Comparison of ENCODE assay signal across 20 cellular contexts in the genomic region with DNA sequence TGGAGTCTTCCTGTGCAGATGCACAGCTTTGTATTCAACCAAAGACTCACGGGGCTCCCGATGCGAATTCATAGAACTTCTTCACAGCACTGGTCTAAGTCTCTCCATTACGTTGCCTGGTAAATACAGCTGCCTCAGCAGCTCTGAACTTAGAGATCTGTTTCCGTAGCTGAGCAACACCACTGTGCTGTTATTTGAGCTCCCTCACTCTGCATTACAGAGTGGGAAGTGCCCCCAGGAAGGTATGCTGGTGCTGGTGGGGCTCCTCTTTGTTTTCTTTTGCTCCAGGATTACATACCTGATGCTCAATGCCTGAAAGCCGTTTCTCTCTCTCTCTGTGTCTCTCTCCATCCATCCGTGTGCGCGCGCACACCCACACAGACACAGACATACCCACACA.
"Had no signal": no experiment of that assay in that cellular context is flagged by ENCODE, and none has a peak within 500 bp of the region (broad histone marks: within the 10 kb centered on the region; RNA-seq: fewer than 3 reads in every experiment).

No MANE protein-coding gene starts in this region.

- H3K27ac ChIP-seq: foreskin keratinocyte, lower lobe of right lung, pancreas, psoas muscle, right atrium auricular region, upper lobe of left lung, VCaP had no signal

- H3K4me1 ChIP-seq: foreskin keratinocyte, lower lobe of right lung, pancreas, psoas muscle, right atrium auricular region, upper lobe of left lung had no signal

- ATAC-seq: foreskin keratinocyte; left lobe of liver; lower lobe of right lung; natural killer cell; pancreas; psoas muscle; stimulated activated naive CD8-positive, alpha-beta T cell treated with anti-CD3 and anti-CD28 coated beads, Interleukin-15, Interleukin-2, amounts not matched to agents 100 U/mL and 50 U/mL, for 24 hours had no signal

- H3K4me3 ChIP-seq: lower lobe of right lung, pancreas, psoas muscle, right atrium auricular region, upper lobe of left lung had no signal

- H3K9me3 ChIP-seq: lower lobe of right lung, pancreas, psoas muscle, right atrium auricular region, upper lobe of left lung had no signal

- H3K36me3 Mint-ChIP-seq: activated naive CD8-positive, alpha-beta T cell; mesothelial cell of epicardium; natural killer cell had no signal

- H3K9me3 Mint-ChIP-seq: mesothelial cell of epicardium had no signal

- DNase-seq: activated CD4-positive, alpha-beta T cell treated with anti-CD3 and anti-CD28 coated beads, Interleukin-2, amount 50 U/mL, for 1 hour; activated CD4-positive, CD25-positive, alpha-beta regulatory T cell treated with anti-CD3 and anti-CD28 coated beads, Interleukin-2, amount 50 U/mL, for 72 hours; activated T-cell treated with anti-CD3 and anti-CD28 coated beads, Interleukin-2, amount 50 U/mL, for 1 hour; central memory CD4-positive, alpha-beta T cell; dermis blood vessel endothelial cell; effector CD8-positive, alpha-beta T cell; foreskin keratinocyte; kidney; lower lobe of right lung; natural killer cell; pancreas; psoas muscle; stimulated activated CD4-positive, alpha-beta T cell treated with anti-CD3 and anti-CD28 coated beads, Interleukin-4, amount 100 ng/mL, for 24 hours; stimulated activated naive CD8-positive, alpha-beta T cell treated with anti-CD3 and anti-CD28 coated beads, Interleukin-15, Interleukin-2, amounts not matched to agents 100 U/mL and 50 U/mL, for 24 hours; upper lobe of left lung had no signal

- H3K27me3 ChIP-seq: foreskin keratinocyte, pancreas, right atrium auricular region, upper lobe of left lung had no signal

- H3K36me3 ChIP-seq: lower lobe of right lung, pancreas, right atrium auricular region, upper lobe of left lung had no signal

- H3K4me1 Mint-ChIP-seq: mesothelial cell of epicardium, natural killer cell had no signal

- H3K4me3 Mint-ChIP-seq: activated naive CD8-positive, alpha-beta T cell; mesothelial cell of epicardium; natural killer cell had no signal

- H3K27ac Mint-ChIP-seq: activated naive CD8-positive, alpha-beta T cell; mesothelial cell of epicardium; natural killer cell had no signal
